8 cellular contexts compared by ENCODE assay signal in genomic region chr19:39390759-39391592, GRCh38.
DNase-seq lines count a peak whose midpoint lies in the region; ATAC-seq, FAIRE-seq and TF ChIP-seq lines count a peak whose summit lies in the region.

Gene MED29 (plus strand): TSS chr19:39391378. CDS start chr19:39391423, 45 bp downstream.
Gene PAF1 (minus strand): TSS chr19:39391106. CDS start chr19:39390864, 242 bp downstream.

- peak; percentile 99 for DNase-seq in AG10803 (ENCODE audit: low read depth)
- DNase-seq in NCI-H446 treated with DMSO at 0.1 percent for 48 hours (lab: John Stamatoyannopoulos, UW): peak; percentile 99
- peak; percentile 100 for DNase-seq in cerebellar cortex (ENCODE audit: low spot score)
- peak; percentile 90 for DNase-seq in stimulated activated CD4-positive, alpha-beta T cell treated with anti-CD3 and anti-CD28 coated beads, Interleukin-12 subunit alpha, Interleukin-12 subunit beta, amount 100 ng/mL, for 4 hours

- H3K4me3 ChIP-seq in AG10803 (ENCODE audit: low read length): peak within 1 kb of the TSS; percentile 98

- ATAC-seq in GM19035 (IDR thresholded peaks at IDR 0.05; ENCODE audit: unreplicated experiment) (peak; percentile 93), HG03354 (IDR thresholded peaks at IDR 0.05; ENCODE audit: poor library complexity, severe bottlenecking, unreplicated experiment) (peak; percentile 91)
- ATAC-seq in activated CD4-positive, CD25-positive, alpha-beta regulatory T cell treated with anti-CD3 and anti-CD28 coated beads, Interleukin-2, amount 50 U/mL, for 24 hours: peak; percentile 95 to 96

- peak; percentile 99 for FAIRE-seq in islet of Langerhans (lab: Jason Lieb, UNC)

- no peak for TF ChIP-seq CTCF in AG10803 (conservative IDR thresholded peaks at IDR 0.05; ENCODE audit: low read length)

Comparison
In these comparisons a context has a peak if more than half of its experiments do, and no peak if none do; other contexts are left out.
1. Peak in every context shown above with its lines: DNase-seq, ATAC-seq and H3K4me3 ChIP-seq.